Comparison of ENCODE assay signal across 8 cellular contexts in genomic region chr2:128754246-128754724, GRCh38.
A peak's percentile ranks its signal among the peaks of the same experiment; 100 is the strongest.
DNase-seq lines count a peak whose midpoint lies in the region; ATAC-seq lines count a peak whose summit lies in the region.

No MANE protein-coding gene starts in this region.

- intact Hi-C loops in left cardiac atrium (cut with DNase I) = no loop called here

- in situ Hi-C loops in HAP-1 (cut with MboI; ENCODE audit: low sequenced_read_pairs) = no loop called here

- no peak overlapping the region for H3K4me3 ChIP-seq in HAP-1

- H3K36me3 ChIP-seq in HAP-1 (replicated peaks) = no peaks in the 10 kb centered on the region

- no peaks in the 10 kb centered on the region for H3K9me3 ChIP-seq in HAP-1

- ATAC-seq in GM18907 (IDR thresholded peaks at IDR 0.05; ENCODE audit: unreplicated experiment) (peak; percentile 98), HG02798 (IDR thresholded peaks at IDR 0.05; ENCODE audit: poor library complexity, unreplicated experiment) (peak; percentile 88), left cardiac atrium (peak; percentile 89 to 96)

- no peaks in the 10 kb centered on the region for H3K27me3 ChIP-seq in HAP-1 (ENCODE audit: low read depth)

- no peaks in the 10 kb centered on the region; the same call in 1 of the 2 replicates for H3K4me1 ChIP-seq in HAP-1

- DNase-seq in NCI-H510A (lab: John Stamatoyannopoulos, UW) (peak; percentile 35), left cardiac atrium (no peak), HAP-1 (ENCODE audit: low spot score in 2 of 2) (no peak), NCI-H526 treated with DMSO at 0.1 percent for 48 hours (lab: John Stamatoyannopoulos, UW) (no peak)
- DNase-seq in activated effector memory CD4-positive, alpha-beta T cell treated with anti-CD3 and anti-CD28 coated beads, Interleukin-2, amount 50 U/mL, for 16 hours = no peak
- DNase-seq in stimulated activated CD4-positive, alpha-beta T cell treated with anti-CD3 and anti-CD28 coated beads, Interleukin-1b, Interleukin-23, amount 100 ng/mL, for 48 hours = no peak
